Comparison of ENCODE assay signal across 29 cellular contexts in the genomic region with DNA sequence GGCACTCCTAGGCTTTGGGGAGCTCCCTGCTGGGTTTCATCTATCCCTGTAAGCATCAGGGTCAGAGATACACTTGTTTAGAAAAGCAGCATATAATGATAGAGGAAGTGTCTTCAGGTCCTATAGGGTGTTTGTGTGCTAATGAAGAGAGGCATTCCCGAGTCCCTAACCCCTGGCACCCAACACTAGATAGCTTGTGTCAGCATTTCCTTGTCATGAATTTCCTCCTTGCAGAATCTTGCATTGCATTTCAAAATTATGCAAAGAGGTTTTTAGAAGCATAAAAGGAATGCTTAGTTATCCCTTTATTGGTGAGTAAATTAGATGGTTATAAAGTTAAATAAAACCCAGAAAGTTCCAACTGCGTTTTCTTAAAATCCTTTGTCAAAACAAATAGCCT.
"Had no signal": no experiment of that assay in that cellular context is flagged by ENCODE, and none has a peak within 500 bp of the region (broad histone marks: within the 10 kb centered on the region; RNA-seq: fewer than 3 reads in every experiment).

No MANE protein-coding gene starts in this region.

- H3K36me3 ChIP-seq: adrenal gland had no signal

- H3K9me3 ChIP-seq: adrenal gland, body of pancreas had no signal

- ATAC-seq: activated CD4-positive, alpha-beta T cell treated with anti-CD3 and anti-CD28 coated beads for 36 hours; activated CD8-positive, alpha-beta memory T cell treated with anti-CD3 and anti-CD28 coated beads, Interleukin-2, amount 10 ng/mL, durations not matched to agents 7 days and 5 days; activated CD8-positive, alpha-beta T cell treated with anti-CD3 and anti-CD28 coated beads, Interleukin-2, amount 10 ng/mL, durations not matched to agents 7 days and 5 days; activated naive CD8-positive, alpha-beta T cell treated with anti-CD3 and anti-CD28 coated beads, Interleukin-2, amount 50 U/mL, for 24 hours; body of pancreas had no signal

- DNase-seq: activated CD4-positive, alpha-beta memory T cell treated with anti-CD3 and anti-CD28 coated beads for 36 hours; activated CD4-positive, alpha-beta T cell treated with anti-CD3 and anti-CD28 coated beads for 36 hours; activated CD4-positive, alpha-beta T cell treated with anti-CD3 and anti-CD28 coated beads, Interleukin-2, amount 10 ng/mL, durations not matched to agents 24 days and 14 days; activated CD4-positive, CD25-positive, alpha-beta regulatory T cell; activated CD4-positive, CD25-positive, alpha-beta regulatory T cell treated with anti-CD3 and anti-CD28 coated beads, Interleukin-2, amount 50 U/mL, for 72 hours; activated CD8-positive, alpha-beta memory T cell treated with anti-CD3 and anti-CD28 coated beads, Interleukin-2, amount 10 ng/mL, durations not matched to agents 7 days and 5 days; activated CD8-positive, alpha-beta memory T cell treated with anti-CD3 and anti-CD28 coated beads, Interleukin-2, amount 50 U/mL, for 4 hours; activated CD8-positive, alpha-beta T cell treated with anti-CD3 and anti-CD28 coated beads, Interleukin-2, amount 10 ng/mL, durations not matched to agents 7 days and 5 days; activated effector memory CD4-positive, alpha-beta T cell treated with anti-CD3 and anti-CD28 coated beads, Interleukin-2, amount 50 U/mL, for 16 hours; activated naive CD4-positive, alpha-beta T cell treated with anti-CD3 and anti-CD28 coated beads for 36 hours; activated naive CD8-positive, alpha-beta T cell treated with anti-CD3 and anti-CD28 coated beads for 36 hours; activated naive CD8-positive, alpha-beta T cell treated with anti-CD3 and anti-CD28 coated beads, Interleukin-2, amount 50 U/mL, for 24 hours; activated T-cell treated with anti-CD3 and anti-CD28 coated beads, Interleukin-2, amount 50 U/mL, for 1 hour; activated T-cell treated with anti-CD3 and anti-CD28 coated beads, Interleukin-2, amount 50 U/mL, for 48 hours; adrenal gland; amygdala; aorta; body of pancreas; caudate nucleus; cortex of kidney; effector CD8-positive, alpha-beta T cell; foreskin fibroblast; head of caudate nucleus; T-helper 2 cell had no signal

- H3K4me1 ChIP-seq: adrenal gland, body of pancreas had no signal

- H3K4me3 ChIP-seq: adrenal gland, body of pancreas had no signal

- H3K27me3 ChIP-seq: adrenal gland, body of pancreas had no signal

- H3K27ac ChIP-seq: adrenal gland, body of pancreas, epithelial cell of prostate had no signal

- FAIRE-seq: colon, endometrium, endothelial cell of umbilical vein, frontal cortex had no signal
